24 cellular contexts compared by ENCODE assay signal in the genomic region with DNA sequence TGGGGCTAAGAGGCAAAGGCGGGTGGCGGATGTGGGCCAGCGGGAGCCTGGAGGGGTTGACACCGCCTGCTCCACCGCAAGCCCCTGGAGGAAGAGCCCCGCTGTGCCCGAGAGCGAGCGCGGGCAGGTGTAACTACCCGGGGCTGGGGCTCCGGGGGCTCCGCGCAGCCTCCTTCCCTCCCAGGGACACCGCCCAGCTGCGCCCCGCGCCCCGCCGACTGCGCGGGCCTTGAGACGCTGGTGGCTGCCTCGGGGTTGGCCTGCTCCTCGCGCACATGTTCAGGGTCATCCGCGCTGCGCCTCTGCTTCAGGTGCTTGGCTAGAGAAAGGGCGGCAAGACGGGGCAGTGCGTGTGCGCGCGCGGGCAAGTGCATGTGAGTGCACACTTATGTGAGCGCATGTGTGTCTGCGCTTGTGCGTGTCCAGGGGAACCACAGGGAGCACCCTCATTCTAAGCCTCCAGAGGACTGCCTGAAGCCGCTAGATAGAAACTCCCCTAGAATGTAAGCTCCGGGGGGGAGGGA.
DNase-seq lines count a peak whose midpoint lies in the region; ATAC-seq, FAIRE-seq and TF ChIP-seq lines count a peak whose summit lies in the region.
"Had no signal": no experiment of that assay in that cellular context is flagged by ENCODE, and none has a peak within 500 bp of the region (broad histone marks: within the 10 kb centered on the region; RNA-seq: fewer than 3 reads in every experiment).

No MANE protein-coding gene starts in this region.

- no peak for TF ChIP-seq POLR2A in endothelial cell of umbilical vein (IDR thresholded peaks at IDR 0.05; ENCODE audit: low read depth, low read length)
- TF ChIP-seq POLR2A in esophagus muscularis mucosa (IDR thresholded peaks at IDR 0.05; ENCODE audit: low read depth), result no peak

- WGBS in esophagus muscularis mucosa, result no CpG with 5 or more reads among the region's 41 CpGs

- CTCF ChIA-PET in endothelial cell of umbilical vein (lab: Charles Lee) (no interaction called here), PC-9 (lab: Charles Lee) (no interaction called here)

- H2AFZ ChIP-seq in endothelial cell of umbilical vein (ENCODE audit: low read depth, low read length), result no peak overlapping the region
- H2AFZ ChIP-seq in PC-9, result no peak overlapping the region

- H3K79me2 ChIP-seq in endothelial cell of umbilical vein (ENCODE audit: control insufficient read depth, insufficient read depth, low read length), result no peaks in the 10 kb centered on the region
- no peaks in the 10 kb centered on the region for H3K79me2 ChIP-seq in PC-9 (ENCODE audit: low read depth)

- TF ChIP-seq CTCF in endothelial cell of umbilical vein (IDR thresholded peaks at IDR 0.05; ENCODE audit: extremely low read depth in 1 of 2, insufficient read depth in 1 of 2, low read depth in 1 of 2, low read length in 2 of 2), result no peak
- TF ChIP-seq CTCF in esophagus muscularis mucosa (IDR thresholded peaks at IDR 0.05), result no peak
- no peak for TF ChIP-seq CTCF in PC-9 (conservative IDR thresholded peaks at IDR 0.05)

- H4K20me1 ChIP-seq in endothelial cell of umbilical vein (replicated peaks; ENCODE audit: control insufficient read depth, extremely low read depth, insufficient read depth, low read length), result no peaks in the 10 kb centered on the region
- H4K20me1 ChIP-seq in PC-9 (ENCODE audit: insufficient read depth), result no peaks in the 10 kb centered on the region
- H4K20me1 ChIP-seq: BLaER1 treated with 17β-estradiol and CSF1 and Interleukin-3, amounts not matched to agents 10 nM and 100 nM had no signal

- no peak for TF ChIP-seq EP300 in esophagus muscularis mucosa (IDR thresholded peaks at IDR 0.05)

- H3K9me1 ChIP-seq in endothelial cell of umbilical vein (replicated peaks; ENCODE audit: control insufficient read depth, extremely low read depth, insufficient read depth, low read length), result no peaks in the 10 kb centered on the region

- no peaks in the 10 kb centered on the region for H3K27me3 ChIP-seq in H7 (ENCODE audit: control insufficient read depth, insufficient read depth, low read length)
- H3K27me3 ChIP-seq in endothelial cell of umbilical vein (ENCODE audit: control insufficient read depth in 2 of 2, insufficient read depth in 2 of 2, low read length in 2 of 2), result no peaks in the 10 kb centered on the region
- H3K27me3 ChIP-seq in esophagus muscularis mucosa, result peaks cover 0 to 26% (median 0%) of the 10 kb centered on the region in 4 donors
- no peaks in the 10 kb centered on the region for H3K27me3 ChIP-seq in PC-9 (ENCODE audit: insufficient read depth, low read depth)
- H3K27me3 ChIP-seq: BE2C; BLaER1 treated with 17β-estradiol and CSF1 and Interleukin-3, amounts not matched to agents 10 nM and 100 nM had no signal

- ATAC-seq in GM21786 (IDR thresholded peaks at IDR 0.05; ENCODE audit: unreplicated experiment) (no peak), HG03196 (IDR thresholded peaks at IDR 0.05; ENCODE audit: unreplicated experiment) (no peak)
- ATAC-seq: A549, GM12878, HCT116 had no signal

- no peaks in the 10 kb centered on the region for H3F3A ChIP-seq in PC-9 (ENCODE audit: insufficient read depth, low read depth)

- H3K9me2 ChIP-seq in PC-9 (ENCODE audit: insufficient read depth), result no peaks in the 10 kb centered on the region

- FAIRE-seq in endothelial cell of umbilical vein (lab: Jason Lieb, UNC), result no peak
- FAIRE-seq: A549, D721Med, GM12878, GM19239 had no signal

- H3K36me3 ChIP-seq in H7 (replicated peaks; ENCODE audit: control insufficient read depth, insufficient read depth, low read length), result no peaks in the 10 kb centered on the region
- no peaks in the 10 kb centered on the region for H3K36me3 ChIP-seq in endothelial cell of umbilical vein (ENCODE audit: control insufficient read depth in 2 of 2, extremely low read depth in 1 of 2, insufficient read depth in 2 of 2, low read length in 2 of 2)
- no peaks in the 10 kb centered on the region for H3K36me3 ChIP-seq in esophagus muscularis mucosa
- H3K36me3 ChIP-seq in PC-9 (ENCODE audit: low read depth), result no peaks in the 10 kb centered on the region
- H3K36me3 ChIP-seq: BE2C; BLaER1 treated with 17β-estradiol and CSF1 and Interleukin-3, amounts not matched to agents 10 nM and 100 nM had no signal

- H3K4me1 ChIP-seq in endothelial cell of umbilical vein (ENCODE audit: control insufficient read depth, extremely low read depth, insufficient read depth, low read length) (no peaks in the 10 kb centered on the region), esophagus muscularis mucosa (no peaks in the 10 kb centered on the region), PC-9 (replicated peaks; ENCODE audit: insufficient read depth) (peaks cover 17% of the 10 kb centered on the region)
- H3K4me1 ChIP-seq: A549; BE2C; BLaER1 treated with 17β-estradiol and CSF1 and Interleukin-3, amounts not matched to agents 10 nM and 100 nM had no signal

- H3K4me3 ChIP-seq in H7 (ENCODE audit: insufficient read depth, low read depth, low read length) (no peak overlapping the region), endothelial cell of umbilical vein (replicated peaks in 1 of 3; ENCODE audit: insufficient read depth in 1 of 3, low read depth in 1 of 3, low read length in 3 of 3) (no peak overlapping the region), esophagus muscularis mucosa (no peak overlapping the region), PC-9 (no peak overlapping the region)
- H3K4me3 ChIP-seq: A549; BLaER1 treated with 17β-estradiol and CSF1 and Interleukin-3, amounts not matched to agents 10 nM and 100 nM; GM12878 had no signal

- DNase-seq in H7, result peak; percentile 49
- no peak for DNase-seq in endothelial cell of umbilical vein (ENCODE audit: low read depth, low spot score)
- peak; percentile 46 for DNase-seq in left kidney (ENCODE audit: low read depth, low spot score)
- peak; percentile 32 for DNase-seq in retina
- DNase-seq in esophagus muscularis mucosa (ENCODE audit: extremely low spot score), result no peak
- no peak for DNase-seq in PC-9
- DNase-seq: 8988T; ACHN; BE2C; CD4-positive, alpha-beta T cell; CD8-positive, alpha-beta memory T cell; DMS79; EL; GDM1; GOT3; H9 had no signal

- H3K9ac ChIP-seq in endothelial cell of umbilical vein (replicated peaks; ENCODE audit: extremely low read depth, insufficient read depth, low read length), result no peak overlapping the region
- H3K9ac ChIP-seq: BLaER1 treated with 17β-estradiol and CSF1 and Interleukin-3, amounts not matched to agents 10 nM and 100 nM had no signal

- no peak overlapping the region for H3K4me2 ChIP-seq in endothelial cell of umbilical vein (ENCODE audit: insufficient read depth, low read length)
- no peak overlapping the region for H3K4me2 ChIP-seq in PC-9
- H3K4me2 ChIP-seq: A549; BLaER1 treated with 17β-estradiol and CSF1 and Interleukin-3, amounts not matched to agents 10 nM and 100 nM had no signal

- no TSS peak for BruUV-seq in endothelial cell of umbilical vein (replicated peaks; lab: Mats Ljungman, UMichigan)
- BruUV-seq in PC-9 (replicated peaks; lab: Mats Ljungman, UMichigan), result no TSS peak

- no peaks in the 10 kb centered on the region for H3K9me3 ChIP-seq in endothelial cell of umbilical vein (replicated peaks; ENCODE audit: control insufficient read depth, insufficient read depth, low read length)
- no peaks in the 10 kb centered on the region for H3K9me3 ChIP-seq in esophagus muscularis mucosa
- H3K9me3 ChIP-seq in PC-9 (ENCODE audit: insufficient read depth, low read depth), result no peaks in the 10 kb centered on the region
- H3K9me3 ChIP-seq: A549, BE2C had no signal

- intact Hi-C loops in endothelial cell of umbilical vein (cut with micrococcal nuclease), result no loop called here
- intact Hi-C loops in esophagus muscularis mucosa (cut with DNase I), result no loop called here
- intact Hi-C loops in PC-9 (cut with micrococcal nuclease; ENCODE audit: unreplicated experiment), result no loop called here

- dilution Hi-C loops in endothelial cell of umbilical vein (cut with MboI; ENCODE audit: extremely low pct_ligation_motif_present, low sequenced_read_pairs), result no loop called here

- POLR2A ChIA-PET in endothelial cell of umbilical vein (lab: Charles Lee), result no interaction called here
- POLR2A ChIA-PET in PC-9 (lab: Charles Lee; ENCODE audit: unreplicated experiment), result no interaction called here

- no peak overlapping the region for H3K27ac ChIP-seq in endothelial cell of umbilical vein (ENCODE audit: insufficient read depth, low read depth, low read length)
- H3K27ac ChIP-seq in esophagus muscularis mucosa (replicated peaks in 1 of 4), result no peak overlapping the region
- no peak overlapping the region for H3K27ac ChIP-seq in PC-9
- H3K27ac ChIP-seq: A549; BLaER1 treated with 17β-estradiol and CSF1 and Interleukin-3, amounts not matched to agents 10 nM and 100 nM had no signal

TF ChIP-seq in endothelial cell of umbilical vein, 7 proteins besides CTCF, POLR2A, EP300 and RAD21:
- TF ChIP-seq MYC (IDR thresholded peaks at IDR 0.05; ENCODE audit: low read depth, low read length) (no peak), JUN (IDR thresholded peaks at IDR 0.05; ENCODE audit: borderline replicate concordance, insufficient read depth, insufficient read length, low read depth) (no peak), EZH2 (IDR thresholded peaks at IDR 0.05; ENCODE audit: borderline replicate concordance, low read depth, low read length, severe bottlenecking) (peak; percentile 29), POLR2AphosphoS5 (IDR thresholded peaks at IDR 0.05; ENCODE audit: insufficient read depth, low read depth, low read length) (no peak), GATA2 (IDR thresholded peaks at IDR 0.05; ENCODE audit: insufficient read depth, insufficient read length, low read depth, low read length) (no peak)
- TF ChIP-seq, protein P1, sequence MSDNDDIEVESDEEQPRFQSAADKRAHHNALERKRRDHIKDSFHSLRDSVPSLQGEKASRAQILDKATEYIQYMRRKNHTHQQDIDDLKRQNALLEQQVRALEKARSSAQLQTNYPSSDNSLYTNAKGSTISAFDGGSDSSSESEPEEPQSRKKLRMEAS (IDR thresholded peaks at IDR 0.05; ENCODE audit: insufficient read depth, insufficient read length), result no peak

Comparison
In these comparisons a context has a peak if more than half of its experiments do, and no peak if none do; other contexts are left out.
1. DNase-seq: peak in H7 (single experiment), left kidney (single experiment) and retina (single experiment); none in endothelial cell of umbilical vein (single experiment), esophagus muscularis mucosa (single experiment) and PC-9 (0 of 2).